13 cellular contexts compared by ENCODE assay signal in genomic region chr2:168601739-168602138, GRCh38.
DNase-seq lines count a peak whose midpoint lies in the region; ATAC-seq and TF ChIP-seq lines count a peak whose summit lies in the region.
"Had no signal": no experiment of that assay in that cellular context is flagged by ENCODE, and none has a peak within 500 bp of the region (broad histone marks: within the 10 kb centered on the region; RNA-seq: fewer than 3 reads in every experiment).

No MANE protein-coding gene starts in this region.

- H3K27ac Mint-ChIP-seq in MCF 10A (ENCODE audit: low read depth, unreplicated experiment) = no peak overlapping the region
- no peak overlapping the region for H3K27ac Mint-ChIP-seq in activated T-cell treated with anti-CD3 and anti-CD28 coated beads, Interleukin-2, amount 50 U/mL, for 72 hours
- H3K27ac Mint-ChIP-seq: natural killer cell had no signal

- BruUV-seq in MCF 10A (replicated peaks; lab: Mats Ljungman, UMichigan) = no TSS peak

- no peaks in the 10 kb centered on the region for H3K27me3 Mint-ChIP-seq in MCF 10A (ENCODE audit: insufficient read depth, unreplicated experiment)
- no peaks in the 10 kb centered on the region for H3K27me3 Mint-ChIP-seq in activated T-cell treated with anti-CD3 and anti-CD28 coated beads, Interleukin-2, amount 50 U/mL, for 72 hours (ENCODE audit: low read depth)

- POLR2A ChIA-PET in MCF 10A (lab: Yijun Ruan, JAX) = interaction anchor here (1.3 kb wide), 1 partner anchor 36 kb away, joined by 3 read pairs; no protein-coding TSS in a partner anchor

- TF ChIP-seq CTCF in GM10266 (IDR thresholded peaks at IDR 0.05; ENCODE audit: control insufficient read depth, insufficient read depth, low read depth, missing control alignments) (no peak), MCF 10A (IDR thresholded peaks at IDR 0.05; ENCODE audit: unreplicated experiment) (no peak), BE2C (IDR thresholded peaks at IDR 0.05; ENCODE audit: low read depth, low read length) (no peak)

- no peaks in the 10 kb centered on the region for H3K27me3 ChIP-seq in BE2C

- intact Hi-C loops in MCF 10A (cut with micrococcal nuclease) = no loop called here

- no peaks in the 10 kb centered on the region for H3K36me3 ChIP-seq in BE2C

- no peak overlapping the region for H3K4me3 ChIP-seq in BE2C (ENCODE audit: low read depth, low read length)

- H3K4me1 ChIP-seq in BE2C = no peaks in the 10 kb centered on the region

- CTCF ChIA-PET in MCF 10A (lab: Yijun Ruan, JAX) = no interaction called here

- no peaks in the 10 kb centered on the region for H3K9me3 ChIP-seq in BE2C

- peaks cover 22% of the 10 kb centered on the region for H3K4me1 Mint-ChIP-seq in MCF 10A (ENCODE audit: insufficient read depth, unreplicated experiment)
- peaks cover 2% of the 10 kb centered on the region for H3K4me1 Mint-ChIP-seq in activated T-cell treated with anti-CD3 and anti-CD28 coated beads, Interleukin-2, amount 50 U/mL, for 72 hours (ENCODE audit: low read depth)

- ATAC-seq in GM18499 (IDR thresholded peaks at IDR 0.05; ENCODE audit: insufficient read depth, unreplicated experiment) = peak; percentile 42
- ATAC-seq in GM19468 (IDR thresholded peaks at IDR 0.05; ENCODE audit: extremely low read depth, unreplicated experiment) = peak; percentile 40
- ATAC-seq in HG02938 (IDR thresholded peaks at IDR 0.05; ENCODE audit: unreplicated experiment) = peak; percentile 75
- no peak for ATAC-seq in activated T-cell treated with anti-CD3 and anti-CD28 coated beads, Interleukin-2, amount 50 U/mL, for 72 hours (replicated peaks in 1 of 2)
- ATAC-seq: esophagus mucosa, HCT116, natural killer cell had no signal

- no peaks in the 10 kb centered on the region for H3K36me3 Mint-ChIP-seq in MCF 10A (ENCODE audit: insufficient read depth, unreplicated experiment)
- peaks cover 10 to 24% of the 10 kb centered on the region in 2 donors for H3K36me3 Mint-ChIP-seq in activated T-cell treated with anti-CD3 and anti-CD28 coated beads, Interleukin-2, amount 50 U/mL, for 72 hours (ENCODE audit: insufficient read depth in 2 of 2)

- H3K9me3 Mint-ChIP-seq in MCF 10A (ENCODE audit: unreplicated experiment) = peaks cover 11% of the 10 kb centered on the region
- peaks cover 7 to 18% of the 10 kb centered on the region in 2 donors for H3K9me3 Mint-ChIP-seq in activated T-cell treated with anti-CD3 and anti-CD28 coated beads, Interleukin-2, amount 50 U/mL, for 72 hours

- H3K4me3 Mint-ChIP-seq in MCF 10A (ENCODE audit: unreplicated experiment) = no peak overlapping the region
- no peak overlapping the region for H3K4me3 Mint-ChIP-seq in activated T-cell treated with anti-CD3 and anti-CD28 coated beads, Interleukin-2, amount 50 U/mL, for 72 hours
- H3K4me3 Mint-ChIP-seq: natural killer cell had no signal

- DNase-seq in Kasumi-1 (lab: John Stamatoyannopoulos, UW) (peak; percentile 17 to 22), GM10266 (ENCODE audit: extremely low spot score) (no peak), MCF 10A (ENCODE audit: unreplicated experiment) (no peak), BE2C (no peak)
- DNase-seq in activated T-cell treated with anti-CD3 and anti-CD28 coated beads, Interleukin-2, amount 50 U/mL, for 72 hours = no peak
- DNase-seq: activated CD4-positive, alpha-beta T cell treated with anti-CD3 and anti-CD28 coated beads for 1 hour; activated effector memory CD4-positive, alpha-beta T cell treated with anti-CD3 and anti-CD28 coated beads, Interleukin-2, amount 50 U/mL, for 16 hours; natural killer cell had no signal

Comparison
In these comparisons a context has a peak if more than half of its experiments do, and no peak if none do; other contexts are left out.
1. ATAC-seq: peak in GM18499 (single experiment), GM19468 (single experiment) and HG02938 (single experiment); none in activated T-cell treated with anti-CD3 and anti-CD28 coated beads, Interleukin-2, amount 50 U/mL, for 72 hours (0 of 2).
2. DNase-seq: peak in Kasumi-1 (2 of 2); none in GM10266 (single experiment), MCF 10A (single experiment), BE2C (single experiment) and activated T-cell treated with anti-CD3 and anti-CD28 coated beads, Interleukin-2, amount 50 U/mL, for 72 hours (0 of 2).